In the genomic region with DNA sequence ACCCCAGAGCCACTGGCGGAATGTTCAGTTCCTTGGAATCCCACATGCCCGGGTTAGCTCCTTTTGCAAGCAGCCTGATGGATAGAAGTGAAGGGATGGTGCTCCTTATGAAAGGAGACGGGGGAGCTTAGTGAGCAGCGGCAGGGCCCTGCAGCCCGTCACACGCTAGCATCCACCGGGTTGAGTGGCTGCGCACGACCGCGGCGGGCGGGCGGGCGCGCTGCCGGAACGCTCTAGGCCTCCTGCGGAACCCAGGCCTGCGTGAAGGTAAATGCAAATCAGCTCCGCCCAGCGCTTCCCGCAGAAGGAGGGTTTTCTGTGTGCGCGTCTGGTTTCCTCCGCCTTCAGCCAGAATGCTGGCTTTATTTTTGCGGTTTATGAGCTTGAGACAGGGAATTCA, we compare ENCODE assay signal across 9 cellular contexts. TPM values are rescaled to one million over a fixed set of nuclear protein-coding genes. Genes with fewer than 3 reads are reported as not detected.
A peak's percentile ranks its signal among the peaks of the same experiment; 100 is the strongest.
DNase-seq lines count a peak whose midpoint lies in the region; ATAC-seq and TF ChIP-seq lines count a peak whose summit lies in the region.
"Had no signal": no experiment of that assay in that cellular context is flagged by ENCODE, and none has a peak within 500 bp of the region (broad histone marks: within the 10 kb centered on the region; RNA-seq: fewer than 3 reads in every experiment).

No MANE protein-coding gene starts in this region.

- H3K36me3 ChIP-seq in ectodermal cell (ENCODE audit: control insufficient read depth, insufficient read depth, low read length) (no peaks in the 10 kb centered on the region), parathyroid adenoma (ENCODE audit: control insufficient read depth, insufficient read depth, low read length) (no peaks in the 10 kb centered on the region), HAP-1 (replicated peaks) (no peaks in the 10 kb centered on the region)

- H3K79me2 ChIP-seq in parathyroid adenoma: no peaks in the 10 kb centered on the region

- no peak overlapping the region for H3K9ac ChIP-seq in parathyroid adenoma

- ATAC-seq in HG02610 (IDR thresholded peaks at IDR 0.05; ENCODE audit: unreplicated experiment): peak; percentile 69
- ATAC-seq in GM21786 (IDR thresholded peaks at IDR 0.05; ENCODE audit: unreplicated experiment): no peak

- no peak overlapping the region for H3K27ac ChIP-seq in ectodermal cell (ENCODE audit: insufficient read depth, low read depth, low read length, poor library complexity, severe bottlenecking)
- no peak overlapping the region for H3K27ac ChIP-seq in parathyroid adenoma
- H3K27ac ChIP-seq: epithelial cell of prostate had no signal

- DNase-seq in T-helper 9 cell (peak; percentile 1), HAP-1 (ENCODE audit: low spot score in 2 of 2) (no peak), D341Med (ENCODE audit: low spot score) (no peak), SIG-M5 treated with dmso at 0.1 percent for 504 hours (lab: John Stamatoyannopoulos, UW; ENCODE audit: unreplicated experiment) (no peak)

- WGBS in ectodermal cell, 2 experiments: 7 to 8% methylated on average over 27 of the region's 27 CpGs

- peaks cover 8% of the 10 kb centered on the region for H3K4me1 ChIP-seq in ectodermal cell (ENCODE audit: control insufficient read depth, insufficient read depth, low read length)
- H3K4me1 ChIP-seq in parathyroid adenoma: peaks cover 4% of the 10 kb centered on the region
- H3K4me1 ChIP-seq in HAP-1: no peaks in the 10 kb centered on the region

- in situ Hi-C loops in HAP-1 (cut with MboI; ENCODE audit: low sequenced_read_pairs): loop anchor here (10.0 kb wide), 1 partner anchor 156 kb away; no protein-coding TSS in a partner anchor

- H2AFZ ChIP-seq in parathyroid adenoma: peak overlapping the region; percentile 89

- H3K9me3 ChIP-seq in ectodermal cell (ENCODE audit: control insufficient read depth, low read length): no peaks in the 10 kb centered on the region
- H3K9me3 ChIP-seq in parathyroid adenoma (ENCODE audit: control insufficient read depth, low read length): no peaks in the 10 kb centered on the region
- H3K9me3 ChIP-seq in HAP-1: no peaks in the 10 kb centered on the region

- H3K4me3 ChIP-seq in ectodermal cell (ENCODE audit: insufficient read depth, low read depth, low read length) (peak overlapping the region; percentile 11), parathyroid adenoma (ENCODE audit: low read depth, low read length) (peak overlapping the region; percentile 40), HAP-1 (no peak overlapping the region)

- H3K27me3 ChIP-seq in ectodermal cell (ENCODE audit: control insufficient read depth, insufficient read depth, low read length, poor library complexity, severe bottlenecking) (peaks cover 42% of the 10 kb centered on the region), parathyroid adenoma (ENCODE audit: control insufficient read depth, insufficient read depth, low read length) (no peaks in the 10 kb centered on the region), HAP-1 (ENCODE audit: low read depth) (peaks cover 8% of the 10 kb centered on the region)

- H3K4me2 ChIP-seq in parathyroid adenoma (ENCODE audit: low read length): peak overlapping the region; percentile 30

- no peak for TF ChIP-seq CTCF in parathyroid adenoma (IDR thresholded peaks at IDR 0.05)

RNA-seq across cellular contexts. Expression of gene IL12B, which starts 19.8 kb away (rescaled TPM):
- polyA plus RNA-seq in ectodermal cell (2013, experiment 1 of 4): not detected
- polyA plus RNA-seq in ectodermal cell (2013, experiment 2 of 4): not detected
- not detected for polyA plus RNA-seq in ectodermal cell (2013, experiment 3 of 4)
- not detected for polyA plus RNA-seq in ectodermal cell (2013, experiment 4 of 4)

RNA-seq across cellular contexts. Expression of gene UBLCP1, which starts 47.4 kb away (rescaled TPM):
- 47.4 TPM for polyA plus RNA-seq in ectodermal cell (2013, experiment 1 of 4)
- 59.1 TPM for polyA plus RNA-seq in ectodermal cell (2013, experiment 2 of 4)
- 48.4 TPM for polyA plus RNA-seq in ectodermal cell (2013, experiment 3 of 4)
- 50.9 TPM for polyA plus RNA-seq in ectodermal cell (2013, experiment 4 of 4)
